15 cellular contexts compared by ENCODE assay signal in the genomic region with DNA sequence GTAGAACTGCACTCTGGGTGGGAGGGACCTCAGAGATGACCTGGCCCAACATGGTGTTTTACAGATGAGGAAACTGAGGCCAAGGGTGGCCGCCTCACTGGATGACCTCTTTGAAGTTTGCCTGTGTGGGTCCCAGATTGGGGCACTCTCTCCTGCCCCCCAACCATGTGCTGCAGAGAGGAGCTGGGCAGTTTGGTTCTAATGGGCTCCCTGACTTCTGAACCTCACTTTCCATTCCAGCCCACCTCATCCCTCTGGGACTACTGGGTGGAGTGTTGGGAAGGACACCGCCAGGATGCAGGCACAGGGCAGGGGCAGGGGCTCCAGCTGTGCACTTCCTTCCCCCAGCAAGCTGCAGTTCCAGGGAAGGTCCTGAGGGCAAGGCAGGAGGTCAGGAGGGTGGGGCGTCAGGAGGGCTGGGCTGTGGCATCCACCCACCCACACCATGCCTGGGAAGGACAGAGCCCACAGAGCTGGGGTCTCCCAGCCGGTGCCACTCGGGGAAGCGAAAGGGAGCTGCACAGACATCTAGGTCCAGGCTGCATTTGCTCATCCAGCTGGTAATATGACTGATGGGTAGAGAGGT. TPM values are rescaled to one million over a fixed set of nuclear protein-coding genes. Genes with fewer than 3 reads are reported as not detected.
DNase-seq lines count a peak whose midpoint lies in the region; ATAC-seq and TF ChIP-seq lines count a peak whose summit lies in the region.
"Had no signal": no experiment of that assay in that cellular context is flagged by ENCODE, and none has a peak within 500 bp of the region (broad histone marks: within the 10 kb centered on the region; RNA-seq: fewer than 3 reads in every experiment).

No MANE protein-coding gene starts in this region.

- ATAC-seq in DND-41 (ENCODE audit: insufficient read depth, low read depth): no peak
- peak; percentile 1 for ATAC-seq in sciatic nerve
- ATAC-seq in GM18870 (IDR thresholded peaks at IDR 0.05; ENCODE audit: unreplicated experiment): no peak
- ATAC-seq in GM19328 (IDR thresholded peaks at IDR 0.05; ENCODE audit: unreplicated experiment): no peak

- peaks cover 13% of the 10 kb centered on the region; the same call in 1 of the 2 replicates for H3F3A ChIP-seq in PC-9 (ENCODE audit: insufficient read depth, low read depth)

- H2AFZ ChIP-seq in DND-41 (ENCODE audit: low read depth, low read length) (peak overlapping the region; percentile 69), PC-9 (no peak overlapping the region)

- no peak overlapping the region for H3K27ac ChIP-seq in DND-41 (ENCODE audit: low read length)
- no peak overlapping the region for H3K27ac ChIP-seq in PC-9
- H3K27ac ChIP-seq in left ventricle myocardium inferior (replicated peaks): no peak overlapping the region
- H3K27ac ChIP-seq: foreskin keratinocyte, prostate gland had no signal

- no peaks in the 10 kb centered on the region for H3K9me2 ChIP-seq in PC-9 (ENCODE audit: insufficient read depth)

- H3K27me3 ChIP-seq in DND-41 (ENCODE audit: insufficient read depth, low read length, poor library complexity): peaks cover 3% of the 10 kb centered on the region
- H3K27me3 ChIP-seq in PC-9 (ENCODE audit: insufficient read depth, low read depth): no peaks in the 10 kb centered on the region
- no peaks in the 10 kb centered on the region for H3K27me3 ChIP-seq in left ventricle myocardium inferior (ENCODE audit: low read depth)

- intact Hi-C loops in PC-9 (cut with micrococcal nuclease; ENCODE audit: unreplicated experiment): loop anchor here (1.0 to 10.0 kb wide), 3 partner anchors 131 to 331 kb away; no protein-coding TSS in a partner anchor
- intact Hi-C loops in left ventricle myocardium inferior (cut with micrococcal nuclease): loop anchor here (5.0 kb wide), 2 partner anchors 132 to 227 kb away; a partner anchor contains a TSS
- intact Hi-C loops in sciatic nerve (cut with DNase I): loop anchor here (5.0 kb wide), 2 partner anchors 132 to 232 kb away; no protein-coding TSS in a partner anchor

- CTCF ChIA-PET in PC-9 (lab: Charles Lee): interaction anchor here (0.6 to 7.2 kb wide), 7 partner anchors 39 to 240 kb away, joined by 3 to 48 read pairs (median 6); a partner anchor contains a TSS

- H3K4me2 ChIP-seq in DND-41 (ENCODE audit: insufficient read depth, low read length): peak overlapping the region; percentile 47
- H3K4me2 ChIP-seq in PC-9: peak overlapping the region; percentile 20; the same call in 1 of the 2 replicates

- DNase-seq in DND-41 (no peak), PC-9 (no peak), left ventricle myocardium inferior (peak; percentile 12), sciatic nerve (ENCODE audit: low spot score) (no peak), dedifferentiated amniotic fluid mesenchymal stem cell (ENCODE audit: extremely low spot score) (no peak), glomerular visceral epithelial cell (ENCODE audit: extremely low spot score) (no peak)

- H3K36me3 ChIP-seq in DND-41 (ENCODE audit: insufficient read depth, low read length) (no peaks in the 10 kb centered on the region), PC-9 (ENCODE audit: low read depth) (no peaks in the 10 kb centered on the region), left ventricle myocardium inferior (no peaks in the 10 kb centered on the region)
- H3K36me3 ChIP-seq: prostate gland had no signal

- H3K79me2 ChIP-seq in DND-41 (ENCODE audit: insufficient read depth, low read length) (no peaks in the 10 kb centered on the region), PC-9 (ENCODE audit: low read depth) (no peaks in the 10 kb centered on the region)

- H3K9me3 ChIP-seq in DND-41 (ENCODE audit: insufficient read depth, low read length, severe bottlenecking): no peaks in the 10 kb centered on the region
- H3K9me3 ChIP-seq in PC-9 (ENCODE audit: insufficient read depth, low read depth): no peaks in the 10 kb centered on the region
- no peaks in the 10 kb centered on the region for H3K9me3 ChIP-seq in left ventricle myocardium inferior (replicated peaks)
- H3K9me3 ChIP-seq: prostate gland had no signal

- peaks cover 17% of the 10 kb centered on the region for H3K4me1 ChIP-seq in DND-41 (ENCODE audit: insufficient read depth, low read length)
- peaks cover 45% of the 10 kb centered on the region for H3K4me1 ChIP-seq in PC-9 (replicated peaks; ENCODE audit: insufficient read depth)
- peaks cover 15% of the 10 kb centered on the region for H3K4me1 ChIP-seq in left ventricle myocardium inferior
- H3K4me1 ChIP-seq: foreskin keratinocyte, prostate gland had no signal

- no TSS peak for BruUV-seq in PC-9 (replicated peaks; lab: Mats Ljungman, UMichigan)

- H3K4me3 ChIP-seq in DND-41 (ENCODE audit: low read depth in 1 of 2, low read length in 2 of 2) (no peak overlapping the region), PC-9 (no peak overlapping the region), left ventricle myocardium inferior (no peak overlapping the region)
- H3K4me3 ChIP-seq: prostate gland had no signal

- POLR2A ChIA-PET in PC-9 (lab: Charles Lee; ENCODE audit: unreplicated experiment): interaction anchor here (0.5 to 0.8 kb wide), 3 partner anchors 122 to 181 kb away, joined by 3 to 5 read pairs (median 4); no protein-coding TSS in a partner anchor

- TF ChIP-seq CTCF in DND-41 (IDR thresholded peaks at IDR 0.05; ENCODE audit: borderline replicate concordance, extremely low read depth, low read length, poor library complexity, severe bottlenecking) (no peak), PC-9 (conservative IDR thresholded peaks at IDR 0.05) (peak; percentile 57; the same call in 1 of the 2 replicates), left ventricle myocardium inferior (IDR thresholded peaks at IDR 0.05; ENCODE audit: borderline replicate concordance) (no peak)

- H3K9ac ChIP-seq in DND-41 (ENCODE audit: low read depth, low read length): no peak overlapping the region

- H4K20me1 ChIP-seq in DND-41 (ENCODE audit: insufficient read depth, low read length) (no peaks in the 10 kb centered on the region), PC-9 (ENCODE audit: insufficient read depth) (no peaks in the 10 kb centered on the region)

RNA-seq across cellular contexts. Expression of a gene that starts 10.3 kb away (rescaled TPM):
- total RNA-seq in PC-9 (2021) (0.68 and 1.2 TPM in 2 replicates), left ventricle myocardium inferior (0.11 TPM), sciatic nerve (not detected)
- total RNA-seq: activated CD8-positive, alpha-beta memory T cell treated with anti-CD3 and anti-CD28 coated beads for 36 hours; cerebellum; foreskin keratinocyte; myocyte; subcutaneous adipose tissue; T-helper 17 cell had no signal

RNA-seq across cellular contexts. Expression of a gene that starts 33.2 kb away (rescaled TPM):
- 101 and 110 TPM in 2 replicates for total RNA-seq in PC-9 (2021)
- total RNA-seq in left ventricle myocardium inferior: 93.7 TPM
- total RNA-seq in sciatic nerve: 104 TPM
